8 cellular contexts compared by ENCODE assay signal in genomic region chr11:9615031-9615451, GRCh38. TPM values are rescaled to one million over a fixed set of nuclear protein-coding genes. Genes with fewer than 3 reads are reported as not detected.
DNase-seq lines count a peak whose midpoint lies in the region; ATAC-seq and TF ChIP-seq lines count a peak whose summit lies in the region.

No MANE protein-coding gene starts in this region.

- H3K27ac ChIP-seq in HUES64 (ENCODE audit: low read depth, low read length) (no peak overlapping the region), gastrocnemius medialis (peak overlapping the region; percentile 86 to 96 (median 89))

- H3K9me3 ChIP-seq in HUES64 (ENCODE audit: insufficient read depth, low read depth, low read length) (no peaks in the 10 kb centered on the region), gastrocnemius medialis (no peaks in the 10 kb centered on the region)

- in situ Hi-C loops in gastrocnemius medialis (cut with MboI; ENCODE audit: low sequenced_read_pairs in 4 of 4) = loop anchor here in 1 of 4 donors (10.0 kb wide), 1 partner anchor 80 kb away; no protein-coding TSS in a partner anchor

- intact Hi-C loops in dendritic cell treated with granulocyte-macrophage colony-stimulating factor and Interleukin-4, amounts not matched to agents 40 ng/mL and 50 ng/mL, for 4 days (cut with micrococcal nuclease) = loop anchor here (2.0 kb wide), 1 partner anchor 50 kb away; the partner anchor contains the start of gene SWAP70
- intact Hi-C loops in gastrocnemius medialis (cut with DNase I; ENCODE audit: low total_unique reads) = loop anchor here (2.0 to 10.0 kb wide), 2 partner anchors 48 to 690 kb away; partner anchors contain the start of gene ADM

- no peak overlapping the region for H3K9ac ChIP-seq in HUES64 (ENCODE audit: low read depth, low read length)

- H3K4me3 Mint-ChIP-seq in dendritic cell treated with granulocyte-macrophage colony-stimulating factor and Interleukin-4, amounts not matched to agents 40 ng/mL and 50 ng/mL, for 4 days = peak overlapping the region; percentile 88

- H3K4me1 ChIP-seq in HUES64 (ENCODE audit: insufficient read depth, low read length) (peaks cover 15% of the 10 kb centered on the region), gastrocnemius medialis (peaks cover 0 to 16% of the 10 kb centered on the region in 2 donors)

- ATAC-seq in GM18498 (IDR thresholded peaks at IDR 0.05; ENCODE audit: unreplicated experiment) (peak; percentile 53), GM21528 (IDR thresholded peaks at IDR 0.05; ENCODE audit: low FRiP score, unreplicated experiment) (peak; percentile 46), gastrocnemius medialis (no peak)

- no peaks in the 10 kb centered on the region for H3K27me3 Mint-ChIP-seq in dendritic cell treated with granulocyte-macrophage colony-stimulating factor and Interleukin-4, amounts not matched to agents 40 ng/mL and 50 ng/mL, for 4 days

- peak overlapping the region; percentile 86 for H3K27ac Mint-ChIP-seq in dendritic cell treated with granulocyte-macrophage colony-stimulating factor and Interleukin-4, amounts not matched to agents 40 ng/mL and 50 ng/mL, for 4 days

- H3K4me3 ChIP-seq in HUES64 (ENCODE audit: low read length) (peak overlapping the region; percentile 57), gastrocnemius medialis (no peak overlapping the region)

- H3K36me3 ChIP-seq in HUES64 (ENCODE audit: insufficient read depth, low read length) (no peaks in the 10 kb centered on the region), gastrocnemius medialis (no peaks in the 10 kb centered on the region)

- H3K27me3 ChIP-seq in HUES64 (ENCODE audit: insufficient read depth, low read length) (no peaks in the 10 kb centered on the region), gastrocnemius medialis (no peaks in the 10 kb centered on the region)

- no peak for TF ChIP-seq CTCF in gastrocnemius medialis (IDR thresholded peaks at IDR 0.05 in 4 of 5, conservative IDR thresholded peaks at IDR 0.05 in 1 of 5)

- H3K4me1 Mint-ChIP-seq in dendritic cell treated with granulocyte-macrophage colony-stimulating factor and Interleukin-4, amounts not matched to agents 40 ng/mL and 50 ng/mL, for 4 days (ENCODE audit: low read depth) = peaks cover 43% of the 10 kb centered on the region

- 92% methylated on average over 1 of the region's 2 CpGs for WGBS in HUES64

- no peaks in the 10 kb centered on the region for H3K36me3 Mint-ChIP-seq in dendritic cell treated with granulocyte-macrophage colony-stimulating factor and Interleukin-4, amounts not matched to agents 40 ng/mL and 50 ng/mL, for 4 days (ENCODE audit: low read depth)

- DNase-seq in gastrocnemius medialis (no peak), GOT3 (lab: John Stamatoyannopoulos, UW) (no peak), HCEC 1CT (no peak)
- DNase-seq in central memory CD4-positive, alpha-beta T cell = no peak

- H3K9me3 Mint-ChIP-seq in dendritic cell treated with granulocyte-macrophage colony-stimulating factor and Interleukin-4, amounts not matched to agents 40 ng/mL and 50 ng/mL, for 4 days = no peaks in the 10 kb centered on the region

- TF ChIP-seq POLR2A in gastrocnemius medialis (IDR thresholded peaks at IDR 0.05) = no peak

RNA-seq across cellular contexts. Expression of gene WEE1, which starts 41.6 kb away (rescaled TPM):
- polyA plus RNA-seq in HUES64 (2013, experiment 1 of 2) = 63.0 TPM
- polyA plus RNA-seq in HUES64 (2013, experiment 2 of 2) = 64.2 TPM
- 10 to 100 TPM in 2 of 4 donors, 1 to 10 TPM in 2; 6.8 to 16.2 (median 10.6) TPM for total RNA-seq in gastrocnemius medialis

RNA-seq across cellular contexts. Expression of gene SWAP70, which starts 48.8 kb away (rescaled TPM):
- 22.5 TPM for polyA plus RNA-seq in HUES64 (2013, experiment 1 of 2)
- 25.7 TPM for polyA plus RNA-seq in HUES64 (2013, experiment 2 of 2)
- total RNA-seq in gastrocnemius medialis = 10 to 100 TPM in 1 of 4 donors, 1 to 10 TPM in 3; 6.5 to 14.4 (median 9.1) TPM

Comparison
In these comparisons a context has a peak if more than half of its experiments do, and no peak if none do; other contexts are left out.
1. ATAC-seq: peak in GM18498 (single experiment) and GM21528 (single experiment); none in gastrocnemius medialis (0 of 2).